9 cellular contexts compared by ENCODE assay signal in the genomic region with DNA sequence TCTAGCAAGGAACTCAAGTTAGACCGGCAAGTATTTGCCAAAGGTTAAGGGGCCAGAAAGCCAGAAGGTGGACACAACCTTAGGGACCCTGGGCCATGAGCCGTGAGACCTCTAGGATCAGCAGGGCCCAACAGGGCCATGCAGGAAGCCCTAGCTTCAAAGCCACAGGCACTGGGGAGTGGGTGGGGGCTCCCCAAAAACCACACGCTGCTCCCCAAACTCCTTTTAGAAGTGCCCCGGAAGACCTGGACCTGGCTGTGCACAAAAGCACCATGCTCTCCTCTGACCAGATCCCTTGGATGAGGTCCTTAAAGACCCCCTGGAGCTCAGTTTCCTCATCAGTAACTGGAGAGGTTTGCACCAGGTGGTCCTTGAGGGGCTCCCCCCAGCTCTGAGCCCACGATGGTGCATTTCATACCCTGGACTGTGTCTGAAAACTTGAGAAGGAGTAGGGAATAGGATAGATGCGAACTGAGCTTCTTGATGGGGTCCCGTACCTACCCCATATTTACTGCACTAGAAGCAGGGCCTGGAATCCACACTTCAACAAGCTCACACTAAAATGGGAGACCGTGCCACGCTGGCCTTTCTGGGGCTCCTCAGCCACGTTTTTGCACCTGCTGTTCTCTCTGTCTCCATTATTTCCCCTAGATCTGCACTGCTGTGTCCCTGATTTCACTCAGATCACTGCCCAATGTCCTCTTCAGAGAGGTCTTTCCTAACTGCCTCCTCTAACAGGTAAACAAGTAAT. TPM values are rescaled to one million over a fixed set of nuclear protein-coding genes. Genes with fewer than 3 reads are reported as not detected.
A peak's percentile ranks its signal among the peaks of the same experiment; 100 is the strongest.
DNase-seq lines count a peak whose midpoint lies in the region; ATAC-seq lines count a peak whose summit lies in the region.
"Had no signal": no experiment of that assay in that cellular context is flagged by ENCODE, and none has a peak within 500 bp of the region (broad histone marks: within the 10 kb centered on the region; RNA-seq: fewer than 3 reads in every experiment).

No MANE protein-coding gene starts in this region.

- H3K27ac Mint-ChIP-seq in T-helper 17 cell: peak overlapping the region; percentile 97

- DNase-seq in activated CD4-positive, CD25-positive, alpha-beta regulatory T cell treated with anti-CD3 and anti-CD28 coated beads, Interleukin-2, amount 50 U/mL, for 72 hours: peak; percentile 45
- DNase-seq in T-helper 17 cell: no peak
- DNase-seq in cardiac septum (ENCODE audit: low spot score): peak; percentile 70
- peak; percentile 52 for DNase-seq in stimulated activated naive CD8-positive, alpha-beta T cell treated with anti-CD3 and anti-CD28 coated beads, Interleukin-15, Interleukin-2, amounts not matched to agents 100 U/mL and 50 U/mL, for 24 hours
- DNase-seq: NCI-H1048 had no signal

- H3K4me3 Mint-ChIP-seq in T-helper 17 cell: peak overlapping the region; percentile 93

- no peaks in the 10 kb centered on the region for H3K27me3 Mint-ChIP-seq in T-helper 17 cell

- H3K36me3 Mint-ChIP-seq in T-helper 17 cell (ENCODE audit: low read depth): no peaks in the 10 kb centered on the region

- peaks cover 42% of the 10 kb centered on the region for H3K4me1 Mint-ChIP-seq in T-helper 17 cell

- ATAC-seq in activated CD4-positive, CD25-positive, alpha-beta regulatory T cell treated with anti-CD3 and anti-CD28 coated beads, Interleukin-2, amount 50 U/mL, for 24 hours: no peak
- no peak for ATAC-seq in T-helper 17 cell
- ATAC-seq in stimulated activated naive CD8-positive, alpha-beta T cell treated with anti-CD3 and anti-CD28 coated beads, Interleukin-15, Interleukin-2, amounts not matched to agents 100 U/mL and 50 U/mL, for 24 hours: peak; percentile 25
- no peak for ATAC-seq in GM21786 (IDR thresholded peaks at IDR 0.05; ENCODE audit: unreplicated experiment)
- ATAC-seq in HG03196 (IDR thresholded peaks at IDR 0.05; ENCODE audit: unreplicated experiment): no peak
- no peak for ATAC-seq in HG03469 (IDR thresholded peaks at IDR 0.05; ENCODE audit: unreplicated experiment)

- H3K9me3 ChIP-seq in T-helper 17 cell (ENCODE audit: control insufficient read depth, low read length, poor library complexity, severe bottlenecking): no peaks in the 10 kb centered on the region

- intact Hi-C loops in cardiac septum (cut with DNase I): no loop called here

RNA-seq across cellular contexts. Expression of gene LBR, which starts 40.6 kb away (rescaled TPM):
- total RNA-seq in T-helper 17 cell (100 to 1,000 TPM; 116 to 121 TPM), cardiac septum (13.7 TPM)

Comparison
In these comparisons a context has a peak if more than half of its experiments do, and no peak if none do; other contexts are left out.
1. DNase-seq: peak in activated CD4-positive, CD25-positive, alpha-beta regulatory T cell treated with anti-CD3 and anti-CD28 coated beads, Interleukin-2, amount 50 U/mL, for 72 hours (single experiment), cardiac septum (single experiment) and stimulated activated naive CD8-positive, alpha-beta T cell treated with anti-CD3 and anti-CD28 coated beads, Interleukin-15, Interleukin-2, amounts not matched to agents 100 U/mL and 50 U/mL, for 24 hours (single experiment); none in T-helper 17 cell (0 of 3).